Comparison of ENCODE assay signal across 8 cellular contexts in the genomic region with DNA sequence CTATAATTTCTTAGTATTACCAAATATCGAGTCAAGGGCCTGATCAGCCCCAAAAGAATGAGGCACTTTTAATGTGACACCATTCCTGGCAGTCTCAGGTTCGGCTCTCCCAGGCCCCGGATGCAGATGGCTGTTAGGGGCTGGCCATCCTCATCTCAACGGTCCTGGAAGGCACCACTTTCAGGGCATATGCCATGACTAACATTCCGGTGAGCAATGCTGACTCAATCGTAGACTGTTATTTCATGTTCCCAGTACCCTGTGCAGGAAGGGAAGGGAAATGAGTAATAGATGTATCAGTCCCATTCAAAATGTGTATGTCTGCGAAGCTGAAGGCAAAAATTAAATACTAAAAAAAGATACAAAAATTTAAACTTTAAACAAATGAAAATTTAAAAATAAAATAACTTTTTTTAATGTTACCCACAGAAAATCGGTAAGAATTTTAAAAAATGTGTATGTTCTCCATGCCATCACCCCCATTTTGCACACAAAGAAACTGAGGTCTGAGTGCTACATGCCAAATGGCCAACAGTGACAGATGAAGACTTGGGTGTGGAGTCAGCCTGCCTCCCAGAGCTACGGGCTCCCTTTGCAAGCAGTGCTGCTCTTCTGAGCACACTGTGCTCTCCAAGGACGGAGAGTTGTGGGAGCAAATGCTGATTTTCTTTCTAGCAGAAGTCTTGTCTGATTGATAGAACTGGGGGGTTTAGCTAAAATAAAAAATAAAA.
DNase-seq lines count a peak whose midpoint lies in the region; ATAC-seq lines count a peak whose summit lies in the region.

No MANE protein-coding gene starts in this region.

- peak; percentile 60 for DNase-seq in CD1c-positive myeloid dendritic cell (ENCODE audit: extremely low spot score)
- peak; percentile 72 for DNase-seq in activated CD4-positive, alpha-beta memory T cell treated with anti-CD3 and anti-CD28 coated beads, Interleukin-2, amount 10 ng/mL, durations not matched to agents 7 days and 5 days
- peak; percentile 87 for DNase-seq in islet precursor cell

- peaks cover 33% of the 10 kb centered on the region for H3K4me1 Mint-ChIP-seq in activated CD4-positive, alpha-beta memory T cell treated with anti-CD3 and anti-CD28 coated beads, Interleukin-2, amount 10 ng/mL, durations not matched to agents 7 days and 5 days

- peak overlapping the region; percentile 93 for H3K27ac Mint-ChIP-seq in activated CD4-positive, alpha-beta memory T cell treated with anti-CD3 and anti-CD28 coated beads, Interleukin-2, amount 10 ng/mL, durations not matched to agents 7 days and 5 days

- no peaks in the 10 kb centered on the region for H3K27me3 Mint-ChIP-seq in activated CD4-positive, alpha-beta memory T cell treated with anti-CD3 and anti-CD28 coated beads, Interleukin-2, amount 10 ng/mL, durations not matched to agents 7 days and 5 days

- POLR2A ChIA-PET in activated CD4-positive, alpha-beta memory T cell treated with anti-CD3 and anti-CD28 coated beads, Interleukin-2, amount 10 ng/mL, durations not matched to agents 7 days and 5 days (lab: Charles Lee), result interaction anchor here (1.2 to 1.5 kb wide), 2 partner anchors 154 to 191 kb away, joined by 5 to 6 read pairs; a partner anchor contains a TSS

- H3K36me3 Mint-ChIP-seq in activated CD4-positive, alpha-beta memory T cell treated with anti-CD3 and anti-CD28 coated beads, Interleukin-2, amount 10 ng/mL, durations not matched to agents 7 days and 5 days (ENCODE audit: low read depth), result no peaks in the 10 kb centered on the region

- ATAC-seq in HG02885 (IDR thresholded peaks at IDR 0.05; ENCODE audit: poor library complexity, unreplicated experiment) (peak; percentile 83), GM21515 (IDR thresholded peaks at IDR 0.05; ENCODE audit: unreplicated experiment) (no peak), HG03520 (IDR thresholded peaks at IDR 0.05; ENCODE audit: unreplicated experiment) (no peak), GM18858 (IDR thresholded peaks at IDR 0.05; ENCODE audit: unreplicated experiment) (no peak), HG02623 (IDR thresholded peaks at IDR 0.05; ENCODE audit: unreplicated experiment) (no peak)

- H3K9me3 Mint-ChIP-seq in activated CD4-positive, alpha-beta memory T cell treated with anti-CD3 and anti-CD28 coated beads, Interleukin-2, amount 10 ng/mL, durations not matched to agents 7 days and 5 days, result no peaks in the 10 kb centered on the region

- H3K4me3 Mint-ChIP-seq in activated CD4-positive, alpha-beta memory T cell treated with anti-CD3 and anti-CD28 coated beads, Interleukin-2, amount 10 ng/mL, durations not matched to agents 7 days and 5 days, result peak overlapping the region; percentile 54

- CTCF ChIA-PET in activated CD4-positive, alpha-beta memory T cell treated with anti-CD3 and anti-CD28 coated beads, Interleukin-2, amount 10 ng/mL, durations not matched to agents 7 days and 5 days (lab: Charles Lee), result interaction anchor here (0.6 to 4.1 kb wide), 8 partner anchors 19 to 539 kb away, joined by 3 to 113 read pairs (median 3); a partner anchor contains a TSS
